25 cellular contexts compared by ENCODE assay signal in genomic region chr6:160583805-160584204, GRCh38.
DNase-seq lines count a peak whose midpoint lies in the region; FAIRE-seq and TF ChIP-seq lines count a peak whose summit lies in the region.
"Had no signal": no experiment of that assay in that cellular context is flagged by ENCODE, and none has a peak within 500 bp of the region (broad histone marks: within the 10 kb centered on the region; RNA-seq: fewer than 3 reads in every experiment).

No MANE protein-coding gene starts in this region.

- intact Hi-C loops in left ventricle myocardium inferior (cut with micrococcal nuclease): no loop called here

- POLR2A ChIA-PET in RWPE1 (lab: Yijun Ruan, JAX; ENCODE audit: low non-redundant PET): no interaction called here

- H3K9ac ChIP-seq in keratinocyte (ENCODE audit: control insufficient read depth, extremely low read depth, insufficient read depth, low read length) (no peak overlapping the region), smooth muscle cell (ENCODE audit: low read depth) (no peak overlapping the region)

- no peaks in the 10 kb centered on the region for H3K27me3 ChIP-seq in keratinocyte (ENCODE audit: control insufficient read depth, extremely low read depth, insufficient read depth, low read length)
- H3K27me3 ChIP-seq in smooth muscle cell (ENCODE audit: low read depth): no peaks in the 10 kb centered on the region
- H3K27me3 ChIP-seq in left ventricle myocardium inferior (ENCODE audit: low read depth): peaks cover 41% of the 10 kb centered on the region
- H3K27me3 ChIP-seq: BE2C had no signal

- DNase-seq in LNCaP clone FGC (ENCODE audit: low read depth): peak; percentile 11
- peak; percentile 68 for DNase-seq in RWPE1 (ENCODE audit: low spot score)
- DNase-seq in epithelial cell of esophagus (ENCODE audit: low read depth): peak; percentile 91
- peak; percentile 30 for DNase-seq in keratinocyte (ENCODE audit: low read depth, low spot score)
- DNase-seq in smooth muscle cell (lab: John Stamatoyannopoulos, UW; ENCODE audit: unreplicated experiment): no peak
- DNase-seq in NCI-H2081 (lab: John Stamatoyannopoulos, UW): no peak
- no peak for DNase-seq in NCI-H1092 treated with DMSO at 0.1 percent for 48 hours (lab: John Stamatoyannopoulos, UW)
- DNase-seq in left ventricle myocardium inferior: no peak
- DNase-seq: ACHN; BE2C; C1 segment of cervical spinal cord; CD4-positive, CD25-positive, alpha-beta regulatory T cell; CD8-positive, alpha-beta memory T cell; COR-L47; DMS 273 treated with DMSO at 0.1 percent for 48 hours; HCEC 1CT; IMR-90 had no signal

- H3K4me3 ChIP-seq in LNCaP clone FGC (ENCODE audit: low read depth, low read length) (no peak overlapping the region), epithelial cell of esophagus (ENCODE audit: low read length) (no peak overlapping the region), keratinocyte (ENCODE audit: control insufficient read depth in 2 of 3, extremely low read depth in 1 of 3, insufficient read depth in 2 of 3, low read depth in 1 of 3, low read length in 3 of 3) (no peak overlapping the region), smooth muscle cell (no peak overlapping the region), left ventricle myocardium inferior (no peak overlapping the region)
- H3K4me3 ChIP-seq: GM23338 had no signal

- TF ChIP-seq CTCF in LNCaP clone FGC (IDR thresholded peaks at IDR 0.05; ENCODE audit: control insufficient read depth, extremely low read depth, insufficient read depth): no peak
- no peak for TF ChIP-seq CTCF in RWPE1 (conservative IDR thresholded peaks at IDR 0.05; ENCODE audit: low read depth)
- no peak for TF ChIP-seq CTCF in epithelial cell of esophagus (IDR thresholded peaks at IDR 0.05; ENCODE audit: insufficient read depth, low read depth, low read length, missing control alignments)
- no peak for TF ChIP-seq CTCF in keratinocyte (optimal IDR thresholded peaks at IDR 0.05 in 1 of 3, IDR thresholded peaks at IDR 0.05 in 1 of 3, conservative IDR thresholded peaks at IDR 0.05 in 1 of 3; ENCODE audit: extremely low read depth in 1 of 3, insufficient read depth in 2 of 3, low read length in 3 of 3)
- no peak for TF ChIP-seq CTCF in smooth muscle cell (IDR thresholded peaks at IDR 0.05; ENCODE audit: borderline replicate concordance, insufficient read depth, poor library complexity, severe bottlenecking)
- TF ChIP-seq CTCF in left ventricle myocardium inferior (IDR thresholded peaks at IDR 0.05; ENCODE audit: borderline replicate concordance): no peak

- no peaks in the 10 kb centered on the region for H3K79me2 ChIP-seq in keratinocyte (ENCODE audit: control insufficient read depth, insufficient read depth, low read length)
- no peaks in the 10 kb centered on the region for H3K79me2 ChIP-seq in smooth muscle cell (ENCODE audit: low read depth)

- H3K4me2 ChIP-seq in keratinocyte (ENCODE audit: control insufficient read depth, extremely low read depth, insufficient read depth, low read depth, low read length) (no peak overlapping the region), smooth muscle cell (no peak overlapping the region)
- H3K4me2 ChIP-seq: GM23338 had no signal

- H3K9me1 ChIP-seq in keratinocyte (ENCODE audit: control insufficient read depth, extremely low read depth, insufficient read depth, low read length): no peaks in the 10 kb centered on the region

- no peaks in the 10 kb centered on the region for H4K20me1 ChIP-seq in keratinocyte (ENCODE audit: control insufficient read depth, extremely low read depth, insufficient read depth, low read length)
- H4K20me1 ChIP-seq in smooth muscle cell (ENCODE audit: low read depth): no peaks in the 10 kb centered on the region

- no peak for FAIRE-seq in keratinocyte (lab: Jason Lieb, UNC)
- FAIRE-seq: A204.1, G401.6, GM12891, GM18507, H54, HTR-8/SVneo had no signal

- no peaks in the 10 kb centered on the region for H3F3A ChIP-seq in smooth muscle cell (ENCODE audit: low read depth)

- H3K27ac ChIP-seq in RWPE1: no peak overlapping the region
- no peak overlapping the region for H3K27ac ChIP-seq in keratinocyte (ENCODE audit: control insufficient read depth, insufficient read depth, low read length)
- no peak overlapping the region for H3K27ac ChIP-seq in smooth muscle cell (ENCODE audit: low read depth)
- H3K27ac ChIP-seq in left ventricle myocardium inferior (replicated peaks): no peak overlapping the region
- H3K27ac ChIP-seq: HL-60 had no signal

- H3K9me3 ChIP-seq in keratinocyte (ENCODE audit: control insufficient read depth, low read depth, low read length) (no peaks in the 10 kb centered on the region), smooth muscle cell (replicated peaks; ENCODE audit: low read depth) (peaks cover 13% of the 10 kb centered on the region), left ventricle myocardium inferior (replicated peaks) (peaks cover 8% of the 10 kb centered on the region)
- H3K9me3 ChIP-seq: BE2C had no signal

- CTCF ChIA-PET in RWPE1 (lab: Yijun Ruan, JAX): no interaction called here

- H2AFZ ChIP-seq in keratinocyte (ENCODE audit: control insufficient read depth, low read length) (no peak overlapping the region), smooth muscle cell (ENCODE audit: low read depth) (no peak overlapping the region)
- H2AFZ ChIP-seq: GM23338 had no signal

- H3K4me1 ChIP-seq in keratinocyte (ENCODE audit: control insufficient read depth, extremely low read depth, insufficient read depth, low read length) (peaks cover 5% of the 10 kb centered on the region), smooth muscle cell (ENCODE audit: low read depth) (no peaks in the 10 kb centered on the region), left ventricle myocardium inferior (no peaks in the 10 kb centered on the region)
- H3K4me1 ChIP-seq: BE2C had no signal

- dilution Hi-C loops in keratinocyte (cut with MboI; ENCODE audit: extremely low pct_ligation_motif_present, low sequenced_read_pairs): no loop called here

- no peaks in the 10 kb centered on the region for H3K36me3 ChIP-seq in keratinocyte (ENCODE audit: control insufficient read depth in 2 of 2, extremely low read depth in 1 of 2, insufficient read depth in 2 of 2, low read length in 2 of 2)
- no peaks in the 10 kb centered on the region for H3K36me3 ChIP-seq in smooth muscle cell (ENCODE audit: low read depth)
- H3K36me3 ChIP-seq in left ventricle myocardium inferior: no peaks in the 10 kb centered on the region
- H3K36me3 ChIP-seq: BE2C had no signal

Comparison
In these comparisons a context has a peak if more than half of its experiments do, and no peak if none do; other contexts are left out.
1. DNase-seq: peak in LNCaP clone FGC (single experiment), RWPE1 (single experiment), epithelial cell of esophagus (single experiment) and keratinocyte (single experiment); none in smooth muscle cell (single experiment), NCI-H2081 (0 of 2), NCI-H1092 treated with DMSO at 0.1 percent for 48 hours (single experiment) and left ventricle myocardium inferior (single experiment).